In genomic region chr11:7665473-7666291, GRCh38 we compare ENCODE assay signal across 8 cellular contexts. TPM values are rescaled to one million over a fixed set of nuclear protein-coding genes. Genes with fewer than 3 reads are reported as not detected.
DNase-seq lines count a peak whose midpoint lies in the region; ATAC-seq and TF ChIP-seq lines count a peak whose summit lies in the region.

No MANE protein-coding gene starts in this region.

- H3K27ac ChIP-seq in HCT116 (ENCODE audit: low read depth, low read length) (no peak overlapping the region), ascending aorta (no peak overlapping the region)

- peak; percentile 100 for ATAC-seq in HCT116

- H3K9me3 ChIP-seq in HCT116 (ENCODE audit: control insufficient read depth in 1 of 2, insufficient read depth in 1 of 2, low read depth in 1 of 2, low read length in 2 of 2) (no peaks in the 10 kb centered on the region), ascending aorta (no peaks in the 10 kb centered on the region)

- TF ChIP-seq CTCF in HCT116 (IDR thresholded peaks at IDR 0.05 in 2 of 3, conservative IDR thresholded peaks at IDR 0.05 in 1 of 3; ENCODE audit: borderline replicate concordance in 1 of 3, insufficient read depth in 1 of 3, low read depth in 2 of 3, low read length in 2 of 3) (peak; percentile 84 to 93 (median 90)), ascending aorta (IDR thresholded peaks at IDR 0.05) (peak; percentile 75 to 88 (median 82))

- no peaks in the 10 kb centered on the region for H3K36me3 ChIP-seq in HCT116 (ENCODE audit: control insufficient read depth in 1 of 2, insufficient read depth in 2 of 2, low read length in 2 of 2)
- H3K36me3 ChIP-seq in ascending aorta: peaks cover 0 to 6% of the 10 kb centered on the region in 2 donors

- RAD21 ChIA-PET in HCT116 (lab: Charles Lee; ENCODE audit: low non-redundant PET in 1 of 2, low total read pairs in 2 of 2, uncharacterized antibody in 2 of 2, unreplicated experiment in 2 of 2): interaction anchor here (1.1 to 1.8 kb wide), 5 partner anchors 92 to 153 kb away, joined by 3 to 8 read pairs (median 6); no protein-coding TSS in a partner anchor

- POLR2A ChIA-PET in HCT116 (lab: Charles Lee): no interaction called here

- TF ChIP-seq RAD21 in HCT116 (IDR thresholded peaks at IDR 0.05; ENCODE audit: low read depth): peak; percentile 90

- TF ChIP-seq POLR2A in HCT116 (IDR thresholded peaks at IDR 0.05; ENCODE audit: borderline replicate concordance, extremely low read depth, insufficient read depth, insufficient read length): no peak

- no peak overlapping the region for H2AFZ ChIP-seq in HCT116 (ENCODE audit: low read depth, low read length, poor library complexity, severe bottlenecking)

- H3K27me3 ChIP-seq in HCT116 (ENCODE audit: insufficient read depth, low read length) (no peaks in the 10 kb centered on the region), ascending aorta (no peaks in the 10 kb centered on the region)

- H3K4me1 ChIP-seq in HCT116 (ENCODE audit: control insufficient read depth in 1 of 2, insufficient read depth in 2 of 2, low read length in 2 of 2) (peaks cover 2 to 4% of the 10 kb centered on the region in 2 experiments; a peak in 2 of 4 replicates), ascending aorta (no peaks in the 10 kb centered on the region)

- intact Hi-C loops in HCT116 (cut with micrococcal nuclease) (loop anchor here (1.0 to 5.0 kb wide), 6 partner anchors 94 to 568 kb away; partner anchors contain the start of gene PPFIBP2), ascending aorta (cut with DNase I) (loop anchor here (1.0 kb wide), 1 partner anchor 94 kb away; no protein-coding TSS in a partner anchor)

- DNase-seq in DMS 273 (lab: John Stamatoyannopoulos, UW; ENCODE audit: unreplicated experiment): peak; percentile 67
- DNase-seq in DMS 273 treated with DMSO at 0.1 percent for 48 hours (lab: John Stamatoyannopoulos, UW): no peak
- DNase-seq in HCT116 (ENCODE audit: low read depth, low spot score): peak; percentile 67
- DNase-seq in M059J (ENCODE audit: low read depth): peak; percentile 71
- DNase-seq in T-helper 2 cell: peak; percentile 34 to 63 (median 52)
- DNase-seq in ascending aorta (ENCODE audit: low spot score in 2 of 2): peak; percentile 23 to 90
- peak; percentile 41 to 62 for DNase-seq in hippocampal formation (lab: John Stamatoyannopoulos, UW)
- DNase-seq in stimulated activated CD4-positive, alpha-beta T cell treated with anti-CD3 and anti-CD28 coated beads, Interleukin-12 subunit alpha, Interleukin-12 subunit beta, amount 100 ng/mL, for 4 hours: peak; percentile 68

- peak overlapping the region; percentile 21; the same call in 1 of the 2 replicates for H3K4me2 ChIP-seq in HCT116 (ENCODE audit: low read length)

- H3K79me2 ChIP-seq in HCT116 (ENCODE audit: insufficient read depth, low read length): no peaks in the 10 kb centered on the region

- no TSS peak for BruUV-seq in HCT116 (replicated peaks; lab: Mats Ljungman, UMichigan)

- H4K20me1 ChIP-seq in HCT116 (ENCODE audit: insufficient read depth): no peaks in the 10 kb centered on the region

- H3K9ac ChIP-seq in HCT116 (ENCODE audit: low read length): no peak overlapping the region

- no peaks in the 10 kb centered on the region for H3K9me2 ChIP-seq in HCT116 (ENCODE audit: insufficient read depth)

- H3K4me3 ChIP-seq in HCT116 (replicated peaks in 1 of 2; ENCODE audit: low read depth in 1 of 2, low read length in 2 of 2): no peak overlapping the region
- H3K4me3 ChIP-seq in ascending aorta: no peak overlapping the region

- CTCF ChIA-PET in HCT116 (lab: Charles Lee): interaction anchor here (0.6 to 2.8 kb wide), 13 partner anchors 8 to 567 kb away, joined by 3 to 26 read pairs (median 4); partner anchors contain the start of gene CYB5R2

TF ChIP-seq in HCT116, 20 proteins besides CTCF, POLR2A, EP300 and RAD21:
- TF ChIP-seq SIN3A (IDR thresholded peaks at IDR 0.05; ENCODE audit: low read depth) (no peak), SP1 (IDR thresholded peaks at IDR 0.05; ENCODE audit: low read depth) (no peak), ELF1 (IDR thresholded peaks at IDR 0.05; ENCODE audit: borderline replicate concordance, low read depth) (no peak), REST (IDR thresholded peaks at IDR 0.05; ENCODE audit: low read depth) (no peak), YY1 (IDR thresholded peaks at IDR 0.05; ENCODE audit: extremely low read depth, insufficient replicate concordance, low read depth, low read length) (peak; percentile 13)
TF ChIP-seq in HCT116: peak in this region for 1.

RNA-seq across cellular contexts. Expression of gene CYB5R2, which starts 7.6 kb away (rescaled TPM):
- total RNA-seq in HCT116 (2021; ENCODE audit: unreplicated experiment) (14.4 TPM), ascending aorta (35.8 TPM)
- 22.3 and 28.2 TPM in 2 replicates for polyA plus RNA-seq in HCT116 (2012)
- total RNA-seq in M059J (2014; rRNA removed; shearing (Covaris generic)): 5.8 and 6.4 TPM in 2 replicates

RNA-seq across cellular contexts. Expression of gene OVCH2, which starts 40.6 kb away (rescaled TPM):
- total RNA-seq in HCT116 (2021; ENCODE audit: unreplicated experiment) (not detected), ascending aorta (not detected)
- not detected in 2 replicates for polyA plus RNA-seq in HCT116 (2012)
- 0.57 TPM in 1 of 2 replicates, not detected in the other for total RNA-seq in M059J (2014; rRNA removed; shearing (Covaris generic))
